ENCODE assay signal across 8 cellular contexts in genomic region chr12:7113389-7113871, GRCh38. TPM values are rescaled to one million over a fixed set of nuclear protein-coding genes. Genes with fewer than 3 reads are reported as not detected.
DNase-seq lines count a peak whose midpoint lies in the region; ATAC-seq, FAIRE-seq and TF ChIP-seq lines count a peak whose summit lies in the region.

No MANE protein-coding gene starts in this region.

- no peaks in the 10 kb centered on the region for H3K27me3 ChIP-seq in pancreas

- intact Hi-C loops in activated CD4-positive, alpha-beta memory T cell treated with anti-CD3 and anti-CD28 coated beads for 36 hours (cut with micrococcal nuclease), result no loop called here
- intact Hi-C loops in pancreas (cut with DNase I), result no loop called here

- H3K27ac ChIP-seq in pancreas, result no peak overlapping the region

- POLR2A ChIA-PET in activated CD4-positive, alpha-beta memory T cell treated with anti-CD3 and anti-CD28 coated beads for 36 hours (lab: Charles Lee), result interaction anchor here (1.3 kb wide), 1 partner anchor 170 kb away, joined by 4 read pairs; the partner anchor contains the start of genes C12orf57 and RNU7-1

- DNase-seq in activated CD8-positive, alpha-beta memory T cell treated with anti-CD3 and anti-CD28 coated beads, Interleukin-2, amount 10 ng/mL, durations not matched to agents 7 days and 5 days, result peak; percentile 61
- DNase-seq in activated CD8-positive, alpha-beta memory T cell treated with anti-CD3 and anti-CD28 coated beads, Interleukin-2, amount 50 U/mL, for 48 hours, result no peak
- DNase-seq in NCI-H146 treated with DMSO at 0.1 percent for 48 hours (lab: John Stamatoyannopoulos, UW; ENCODE audit: unreplicated experiment) (peak; percentile 49), fibroblast of mammary gland (ENCODE audit: low read depth) (peak; percentile 56), pancreas (peak in 1 of 6 donors; percentile 46), epidermal melanocyte (ENCODE audit: insufficient read length, low spot score) (no peak)
- peak; percentile 47 for DNase-seq in activated CD4-positive, alpha-beta memory T cell treated with anti-CD3 and anti-CD28 coated beads for 36 hours

- no peaks in the 10 kb centered on the region for H3K9me3 ChIP-seq in pancreas

- 16 to 34% methylated on average over 5 of the region's 5 CpGs for WGBS in pancreas, 2 donors

- H3K4me1 Mint-ChIP-seq in activated CD8-positive, alpha-beta memory T cell treated with anti-CD3 and anti-CD28 coated beads, Interleukin-2, amount 10 ng/mL, durations not matched to agents 7 days and 5 days, result peaks cover 33% of the 10 kb centered on the region
- peaks cover 14% of the 10 kb centered on the region for H3K4me1 Mint-ChIP-seq in activated CD4-positive, alpha-beta memory T cell treated with anti-CD3 and anti-CD28 coated beads for 36 hours (ENCODE audit: low read depth)

- peak overlapping the region; percentile 59 for H3K27ac Mint-ChIP-seq in activated CD8-positive, alpha-beta memory T cell treated with anti-CD3 and anti-CD28 coated beads, Interleukin-2, amount 10 ng/mL, durations not matched to agents 7 days and 5 days
- H3K27ac Mint-ChIP-seq in activated CD4-positive, alpha-beta memory T cell treated with anti-CD3 and anti-CD28 coated beads for 36 hours, result no peak overlapping the region

- CTCF ChIA-PET in activated CD8-positive, alpha-beta memory T cell treated with anti-CD3 and anti-CD28 coated beads, Interleukin-2, amount 10 ng/mL, durations not matched to agents 7 days and 5 days (lab: Charles Lee), result interaction anchor here (0.7 to 4.0 kb wide), 36 partner anchors 9 to 965 kb away, joined by 3 to 25 read pairs (median 4); partner anchors contain the start of genes C12orf57, CLSTN3, COPS7A and LPCAT3
- CTCF ChIA-PET in activated CD4-positive, alpha-beta memory T cell treated with anti-CD3 and anti-CD28 coated beads for 36 hours (lab: Charles Lee), result interaction anchor here (0.6 to 2.8 kb wide), 37 partner anchors 9 to 524 kb away, joined by 3 to 12 read pairs (median 4); partner anchors contain the start of genes CLSTN3, LPCAT3, SPSB2 and TPI1

- no peak overlapping the region for H3K4me3 Mint-ChIP-seq in activated CD8-positive, alpha-beta memory T cell treated with anti-CD3 and anti-CD28 coated beads, Interleukin-2, amount 10 ng/mL, durations not matched to agents 7 days and 5 days
- H3K4me3 Mint-ChIP-seq in activated CD4-positive, alpha-beta memory T cell treated with anti-CD3 and anti-CD28 coated beads for 36 hours, result no peak overlapping the region

- no peak for FAIRE-seq in pancreas (lab: Jason Lieb, UNC)

- H3K27me3 Mint-ChIP-seq in activated CD8-positive, alpha-beta memory T cell treated with anti-CD3 and anti-CD28 coated beads, Interleukin-2, amount 10 ng/mL, durations not matched to agents 7 days and 5 days, result no peaks in the 10 kb centered on the region
- no peaks in the 10 kb centered on the region for H3K27me3 Mint-ChIP-seq in activated CD4-positive, alpha-beta memory T cell treated with anti-CD3 and anti-CD28 coated beads for 36 hours

- H3K4me3 ChIP-seq in fibroblast of mammary gland (ENCODE audit: control insufficient read depth, low read depth, low read length) (no peak overlapping the region), pancreas (no peak overlapping the region)

- no peaks in the 10 kb centered on the region for H3K9me3 Mint-ChIP-seq in activated CD8-positive, alpha-beta memory T cell treated with anti-CD3 and anti-CD28 coated beads, Interleukin-2, amount 10 ng/mL, durations not matched to agents 7 days and 5 days (ENCODE audit: low read depth)
- H3K9me3 Mint-ChIP-seq in activated CD4-positive, alpha-beta memory T cell treated with anti-CD3 and anti-CD28 coated beads for 36 hours, result no peaks in the 10 kb centered on the region

- TF ChIP-seq CTCF in fibroblast of mammary gland (conservative IDR thresholded peaks at IDR 0.05; ENCODE audit: control insufficient read depth, insufficient read depth, low read depth, low read length), result peak; percentile 80
- peak; percentile 77 to 83 (median 80) for TF ChIP-seq CTCF in pancreas (IDR thresholded peaks at IDR 0.05)

- H3K36me3 Mint-ChIP-seq in activated CD8-positive, alpha-beta memory T cell treated with anti-CD3 and anti-CD28 coated beads, Interleukin-2, amount 10 ng/mL, durations not matched to agents 7 days and 5 days, result peaks cover 8% of the 10 kb centered on the region
- peaks cover 25% of the 10 kb centered on the region for H3K36me3 Mint-ChIP-seq in activated CD4-positive, alpha-beta memory T cell treated with anti-CD3 and anti-CD28 coated beads for 36 hours

- H3K36me3 ChIP-seq in pancreas, result no peaks in the 10 kb centered on the region

- ATAC-seq in activated CD8-positive, alpha-beta memory T cell treated with anti-CD3 and anti-CD28 coated beads, Interleukin-2, amount 10 ng/mL, durations not matched to agents 7 days and 5 days, result no peak
- peak in 3 of 4 donors; percentile 19 to 33 (median 23) for ATAC-seq in pancreas
- no peak for ATAC-seq in HG02610 (IDR thresholded peaks at IDR 0.05; ENCODE audit: unreplicated experiment)

- peaks cover 0 to 7% (median 5%) of the 10 kb centered on the region in 3 donors for H3K4me1 ChIP-seq in pancreas

RNA-seq across cellular contexts. Expression of gene C1RL, which starts 4.4 kb away (rescaled TPM):
- 10 to 100 TPM; 21.8 to 27.4 TPM for total RNA-seq in activated CD8-positive, alpha-beta memory T cell treated with anti-CD3 and anti-CD28 coated beads, Interleukin-2, amount 10 ng/mL, durations not matched to agents 7 days and 5 days
- total RNA-seq in activated CD4-positive, alpha-beta memory T cell treated with anti-CD3 and anti-CD28 coated beads for 36 hours, result 10 to 100 TPM; 17.1 to 22.6 TPM
- total RNA-seq in pancreas, result 10 to 100 TPM; 36.8 to 57.7 (median 44.7) TPM
- polyA plus RNA-seq in pancreas, result 10 to 100 TPM; 36.5 to 60.5 TPM

RNA-seq across cellular contexts. Expression of gene RBP5, which starts 15.3 kb away (rescaled TPM):
- total RNA-seq in activated CD8-positive, alpha-beta memory T cell treated with anti-CD3 and anti-CD28 coated beads, Interleukin-2, amount 10 ng/mL, durations not matched to agents 7 days and 5 days, result under 1 TPM; 0.87 to 0.91 TPM
- under 1 TPM in 1 of 2 experiments, not detected in 1; 0.21 TPM for total RNA-seq in activated CD4-positive, alpha-beta memory T cell treated with anti-CD3 and anti-CD28 coated beads for 36 hours
- 1 to 10 TPM in 5 of 6 donors, under 1 TPM in 1; 0.73 to 3.2 (median 2.2) TPM for total RNA-seq in pancreas
- 1 to 10 TPM; 3.9 to 7.8 TPM for polyA plus RNA-seq in pancreas

RNA-seq across cellular contexts. Expression of gene CLSTN3, which starts 16.7 kb away (rescaled TPM):
- total RNA-seq in activated CD8-positive, alpha-beta memory T cell treated with anti-CD3 and anti-CD28 coated beads, Interleukin-2, amount 10 ng/mL, durations not matched to agents 7 days and 5 days, result 100 to 1,000 TPM in 1 of 2 experiments, 10 to 100 TPM in 1; 71.9 to 109 TPM
- total RNA-seq in activated CD4-positive, alpha-beta memory T cell treated with anti-CD3 and anti-CD28 coated beads for 36 hours, result 10 to 100 TPM; 40.1 to 44.7 TPM
- 10 to 100 TPM in 5 of 6 donors, 1 to 10 TPM in 1; 7.8 to 26.2 (median 13.1) TPM for total RNA-seq in pancreas
- polyA plus RNA-seq in pancreas, result 10 to 100 TPM; 21.6 to 25.8 TPM

RNA-seq across cellular contexts. Expression of gene C1R, which starts 21.2 kb away (rescaled TPM):
- 1 to 10 TPM; 4.0 to 5.3 TPM for total RNA-seq in activated CD8-positive, alpha-beta memory T cell treated with anti-CD3 and anti-CD28 coated beads, Interleukin-2, amount 10 ng/mL, durations not matched to agents 7 days and 5 days
- 1 to 10 TPM; 1.4 to 2.2 TPM for total RNA-seq in activated CD4-positive, alpha-beta memory T cell treated with anti-CD3 and anti-CD28 coated beads for 36 hours
- total RNA-seq in pancreas, result 100 to 1,000 TPM in 2 of 6 donors, 10 to 100 TPM in 4; 20.2 to 212 (median 66.8) TPM
- polyA plus RNA-seq in pancreas, result 10 to 100 TPM; 54.9 to 66.1 TPM

RNA-seq across cellular contexts. Expression of gene C1S, which starts 52.9 kb away (rescaled TPM):
- 1 to 10 TPM; 1.6 to 2.5 TPM for total RNA-seq in activated CD8-positive, alpha-beta memory T cell treated with anti-CD3 and anti-CD28 coated beads, Interleukin-2, amount 10 ng/mL, durations not matched to agents 7 days and 5 days
- total RNA-seq in activated CD4-positive, alpha-beta memory T cell treated with anti-CD3 and anti-CD28 coated beads for 36 hours, result 1 to 10 TPM; 1.7 to 2.0 TPM
- total RNA-seq in pancreas, result 100 to 1,000 TPM in 1 of 6 donors, 10 to 100 TPM in 5; 20.4 to 162 (median 58.8) TPM
- 10 to 100 TPM; 36.5 to 47.2 TPM for polyA plus RNA-seq in pancreas

Comparison
In these comparisons a context has a peak if more than half of its experiments do, and no peak if none do; other contexts are left out.
1. DNase-seq: peak in activated CD8-positive, alpha-beta memory T cell treated with anti-CD3 and anti-CD28 coated beads, Interleukin-2, amount 10 ng/mL, durations not matched to agents 7 days and 5 days (single experiment), NCI-H146 treated with DMSO at 0.1 percent for 48 hours (single experiment), activated CD4-positive, alpha-beta memory T cell treated with anti-CD3 and anti-CD28 coated beads for 36 hours (single experiment) and fibroblast of mammary gland (single experiment); none in activated CD8-positive, alpha-beta memory T cell treated with anti-CD3 and anti-CD28 coated beads, Interleukin-2, amount 50 U/mL, for 48 hours (single experiment) and epidermal melanocyte (single experiment).
2. ATAC-seq: peak in pancreas (3 of 4); none in activated CD8-positive, alpha-beta memory T cell treated with anti-CD3 and anti-CD28 coated beads, Interleukin-2, amount 10 ng/mL, durations not matched to agents 7 days and 5 days (single experiment) and HG02610 (single experiment).